In the genomic region with DNA sequence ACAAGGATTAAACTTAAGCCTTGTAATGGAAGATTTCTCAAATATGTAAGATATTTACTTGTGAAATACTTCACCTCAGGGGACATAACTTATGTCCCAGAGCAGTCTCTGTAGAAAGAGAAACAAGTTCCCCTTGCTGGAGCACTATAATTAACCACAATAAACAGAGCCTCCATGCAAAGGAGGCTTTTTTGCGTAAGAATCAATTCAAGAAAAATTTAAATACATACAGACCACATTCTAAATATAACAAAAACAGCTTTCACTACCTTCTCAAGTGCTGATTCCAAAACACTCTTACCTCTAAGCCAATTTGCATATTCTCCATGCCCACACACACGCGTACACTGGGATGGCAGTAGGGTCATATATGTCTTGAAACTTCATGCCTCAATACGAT, we compare ENCODE assay signal across 12 cellular contexts. TPM values are rescaled to one million over a fixed set of nuclear protein-coding genes. Genes with fewer than 3 reads are reported as not detected.
DNase-seq lines count a peak whose midpoint lies in the region; ATAC-seq and TF ChIP-seq lines count a peak whose summit lies in the region.
"Had no signal": no experiment of that assay in that cellular context is flagged by ENCODE, and none has a peak within 500 bp of the region (broad histone marks: within the 10 kb centered on the region; RNA-seq: fewer than 3 reads in every experiment).

No MANE protein-coding gene starts in this region.

- no peaks in the 10 kb centered on the region for H3K27me3 ChIP-seq in IMR-90 (ENCODE audit: control insufficient read depth, insufficient read depth, low read length)
- H3K27me3 ChIP-seq: adrenal gland had no signal

- H3K9me3 ChIP-seq in IMR-90 (ENCODE audit: control insufficient read depth, insufficient read depth, low read length), result no peaks in the 10 kb centered on the region
- H3K9me3 ChIP-seq: adrenal gland had no signal

- no peaks in the 10 kb centered on the region for H4K20me1 ChIP-seq in IMR-90 (ENCODE audit: insufficient read depth, low read length)

- no peak overlapping the region for H2AK9ac ChIP-seq in IMR-90 (replicated peaks; ENCODE audit: low read depth, low read length, poor library complexity)

- no peaks in the 10 kb centered on the region for H3K27me3 Mint-ChIP-seq in osteocyte (ENCODE audit: unreplicated experiment)

- H3K18ac ChIP-seq in IMR-90 (ENCODE audit: low read depth, low read length), result no peak overlapping the region

- no peak overlapping the region for H2BK120ac ChIP-seq in IMR-90 (ENCODE audit: low read depth, low read length)

- no peak for TF ChIP-seq POLR2A in IMR-90 (IDR thresholded peaks at IDR 0.05; ENCODE audit: low read depth, low read length)

- peaks cover 4% of the 10 kb centered on the region; the same call in 1 of the 2 replicates for H3K36me3 ChIP-seq in IMR-90 (ENCODE audit: control insufficient read depth, insufficient read depth, low read length)
- H3K36me3 ChIP-seq: adrenal gland had no signal

- no peak overlapping the region for H2BK15ac ChIP-seq in IMR-90 (ENCODE audit: low read depth, low read length)

- no peak overlapping the region for H2BK20ac ChIP-seq in IMR-90 (ENCODE audit: low read depth, low read length)

- no peak overlapping the region for H3K23ac ChIP-seq in IMR-90 (ENCODE audit: low read depth, low read length)

- no peak for DNase-seq in IMR-90
- DNase-seq in osteocyte (ENCODE audit: extremely low spot score, unreplicated experiment), result no peak
- no peak for DNase-seq in activated effector memory CD4-positive, alpha-beta T cell treated with anti-CD3 and anti-CD28 coated beads, Interleukin-2, amount 50 U/mL, for 16 hours
- DNase-seq in NCI-H524 (lab: John Stamatoyannopoulos, UW), result no peak
- DNase-seq in activated naive CD4-positive, alpha-beta T cell treated with Interleukin-2 at 50 U/mL for 16 hours, result no peak
- DNase-seq in activated naive CD4-positive, alpha-beta T cell treated with anti-CD3 and anti-CD28 coated beads, Interleukin-2, amount 50 U/mL, for 72 hours (ENCODE audit: low spot score in 2 of 2), result no peak
- DNase-seq: adrenal gland, NCI-H146, T1000 had no signal

- ATAC-seq in GM18907 (IDR thresholded peaks at IDR 0.05; ENCODE audit: unreplicated experiment), result peak; percentile 83
- peak; percentile 92 for ATAC-seq in HG02623 (IDR thresholded peaks at IDR 0.05; ENCODE audit: unreplicated experiment)
- ATAC-seq in IMR-90 (ENCODE audit: low read depth), result peak; percentile 60
- no peak for ATAC-seq in activated naive CD4-positive, alpha-beta T cell treated with anti-CD3 and anti-CD28 coated beads, Interleukin-2, amount 50 U/mL, for 72 hours

- CTCF ChIA-PET in IMR-90 (lab: Yijun Ruan, JAX), result no interaction called here

- no CpG with 5 or more reads among the region's 4 CpGs for WGBS in IMR-90 (ENCODE audit: extremely low coverage in 2 of 2, insufficient read length in 1 of 2), 2 experiments

- H3K9me1 ChIP-seq in IMR-90 (ENCODE audit: insufficient read depth, low read length), result no peaks in the 10 kb centered on the region

- no peaks in the 10 kb centered on the region for H3K4me1 ChIP-seq in IMR-90 (ENCODE audit: control insufficient read depth, insufficient read depth, low read length)
- H3K4me1 ChIP-seq: adrenal gland, parathyroid adenoma had no signal

- POLR2A ChIA-PET in IMR-90 (lab: Charles Lee; ENCODE audit: unreplicated experiment), result no interaction called here

- no peak overlapping the region for H2AFZ ChIP-seq in IMR-90 (replicated peaks; ENCODE audit: low read length, poor library complexity)
- H2AFZ ChIP-seq: parathyroid adenoma had no signal

- H3K9me3 Mint-ChIP-seq in osteocyte (ENCODE audit: unreplicated experiment), result peaks cover 9% of the 10 kb centered on the region
- H3K9me3 Mint-ChIP-seq in activated naive CD4-positive, alpha-beta T cell treated with anti-CD3 and anti-CD28 coated beads, Interleukin-2, amount 50 U/mL, for 72 hours, result peaks cover 0 to 10% of the 10 kb centered on the region in 2 donors

- no peak overlapping the region for H3K9ac ChIP-seq in IMR-90 (ENCODE audit: low read depth, low read length)
- H3K9ac ChIP-seq: parathyroid adenoma had no signal

- no peak overlapping the region for H3K4ac ChIP-seq in IMR-90 (ENCODE audit: low read depth, low read length)

- H4K5ac ChIP-seq in IMR-90 (ENCODE audit: low read depth, low read length), result no peak overlapping the region

- TF ChIP-seq CTCF in IMR-90 (conservative IDR thresholded peaks at IDR 0.05; ENCODE audit: low read depth, low read length) (no peak), osteocyte (IDR thresholded peaks at IDR 0.05) (no peak)

- H2BK5ac ChIP-seq in IMR-90 (ENCODE audit: low read depth, low read length, poor library complexity, severe bottlenecking), result peak overlapping the region; percentile 53

- H3K56ac ChIP-seq in IMR-90 (ENCODE audit: extremely low read depth, insufficient read depth, low read length), result no peak overlapping the region

- BruUV-seq in IMR-90 (replicated peaks; lab: Mats Ljungman, UMichigan), result no TSS peak

- H3K27ac ChIP-seq in IMR-90 (ENCODE audit: insufficient read depth, low read length), result no peak overlapping the region
- H3K27ac ChIP-seq: adrenal gland, parathyroid adenoma had no signal

- peaks cover 14% of the 10 kb centered on the region for H3K4me1 Mint-ChIP-seq in osteocyte (ENCODE audit: unreplicated experiment)

- H3K4me2 ChIP-seq in IMR-90 (ENCODE audit: low read depth, low read length), result no peak overlapping the region

- dilution Hi-C loops in IMR-90 (cut with HindIII; ENCODE audit: low sequenced_read_pairs, unreplicated experiment), result no loop called here

- H3K4me3 Mint-ChIP-seq in osteocyte (ENCODE audit: unreplicated experiment), result no peak overlapping the region

- no peak for TF ChIP-seq RAD21 in IMR-90 (IDR thresholded peaks at IDR 0.05; ENCODE audit: low read length)

- H3K14ac ChIP-seq in IMR-90 (replicated peaks; ENCODE audit: low read depth, low read length), result no peak overlapping the region

- H3K79me1 ChIP-seq in IMR-90 (ENCODE audit: low read depth in 1 of 2, low read length in 2 of 2), result peaks cover 0 to under 1% of the 10 kb centered on the region in 2 experiments; a peak in 1 of 4 replicates

- no peak overlapping the region for H2AK5ac ChIP-seq in IMR-90 (ENCODE audit: low read depth, low read length)

- H3K4me3 ChIP-seq in IMR-90 (ENCODE audit: insufficient read depth, low read depth, low read length), result no peak overlapping the region
- H3K4me3 ChIP-seq: adrenal gland had no signal

- in situ Hi-C loops in IMR-90 (cut with MboI; ENCODE audit: low sequenced_read_pairs), result no loop called here

- H4K8ac ChIP-seq in IMR-90 (ENCODE audit: low read depth in 2 of 2, low read length in 2 of 2), result no peak overlapping the region

- no peak overlapping the region for H4K91ac ChIP-seq in IMR-90 (ENCODE audit: insufficient read depth, low read depth, low read length)

- intact Hi-C loops in IMR-90 (cut with micrococcal nuclease), result no loop called here

- H3K36me3 Mint-ChIP-seq in osteocyte (ENCODE audit: unreplicated experiment), result peaks cover 13% of the 10 kb centered on the region
- H3K36me3 Mint-ChIP-seq in activated naive CD4-positive, alpha-beta T cell treated with anti-CD3 and anti-CD28 coated beads, Interleukin-2, amount 50 U/mL, for 72 hours, result peaks cover 0 to 6% of the 10 kb centered on the region in 2 donors

- H3K27ac Mint-ChIP-seq in osteocyte (ENCODE audit: unreplicated experiment), result peak overlapping the region; percentile 80
- H3K27ac Mint-ChIP-seq in activated naive CD4-positive, alpha-beta T cell treated with anti-CD3 and anti-CD28 coated beads, Interleukin-2, amount 50 U/mL, for 72 hours, result no peak overlapping the region

TF ChIP-seq in IMR-90, 13 proteins besides CTCF, POLR2A, EP300 and RAD21 (continues in another document):
- TF ChIP-seq MXI1 (IDR thresholded peaks at IDR 0.05; ENCODE audit: borderline replicate concordance, low read depth, low read length) (no peak), FOS (IDR thresholded peaks at IDR 0.05; ENCODE audit: low read depth, low read length) (no peak), MAFK (IDR thresholded peaks at IDR 0.05; ENCODE audit: low read depth, low read length) (no peak), BHLHE40 (IDR thresholded peaks at IDR 0.05; ENCODE audit: low read depth, low read length) (no peak), RFX5 (IDR thresholded peaks at IDR 0.05; ENCODE audit: low read depth, low read length) (no peak), CHD1 (IDR thresholded peaks at IDR 0.05; ENCODE audit: low read depth, low read length) (no peak), ELK1 (IDR thresholded peaks at IDR 0.05; ENCODE audit: borderline replicate concordance, low read depth, low read length) (no peak)

RNA-seq across cellular contexts. Expression of gene CCNB1, which starts 30.7 kb away (rescaled TPM):
- 160 and 203 TPM in 2 replicates for total RNA-seq in IMR-90 (2012; rRNA removed)
- polyA plus RNA-seq in IMR-90 (2012; rRNA removed), result 77.0 and 83.3 TPM in 2 replicates
- 22.8 and 47.1 TPM in 2 replicates for polyA plus RNA-seq in IMR-90 (2012; cell fraction: cytosol; rRNA removed)
- 12.3 and 33.0 TPM in 2 replicates for polyA plus RNA-seq in IMR-90 (2012; cell fraction: nucleus; rRNA removed; ENCODE audit: low replicate concordance)
- 38.5 and 39.3 TPM in 2 replicates for total RNA-seq in osteocyte
- 100 to 1,000 TPM; 220 to 262 TPM for total RNA-seq in activated naive CD4-positive, alpha-beta T cell treated with anti-CD3 and anti-CD28 coated beads, Interleukin-2, amount 50 U/mL, for 72 hours

RNA-seq across cellular contexts. Expression of gene SLC30A5, which starts 42.5 kb away (rescaled TPM):
- total RNA-seq in IMR-90 (2012; rRNA removed) (34.8 and 63.3 TPM in 2 replicates), osteocyte (57.6 and 76.4 TPM in 2 replicates)
- polyA plus RNA-seq in IMR-90 (2012; rRNA removed), result 15.6 and 21.2 TPM in 2 replicates
- polyA plus RNA-seq in IMR-90 (2012; cell fraction: cytosol; rRNA removed), result 8.2 and 8.3 TPM in 2 replicates
- polyA plus RNA-seq in IMR-90 (2012; cell fraction: nucleus; rRNA removed; ENCODE audit: low replicate concordance), result 9.8 and 38.2 TPM in 2 replicates
- total RNA-seq in activated naive CD4-positive, alpha-beta T cell treated with anti-CD3 and anti-CD28 coated beads, Interleukin-2, amount 50 U/mL, for 72 hours, result 10 to 100 TPM; 25.5 to 35.2 TPM

RNA-seq across cellular contexts. Expression of gene CENPH, which starts 53.1 kb away (rescaled TPM):
- 3.8 and 10.8 TPM in 2 replicates for total RNA-seq in IMR-90 (2012; rRNA removed)
- polyA plus RNA-seq in IMR-90 (2012; rRNA removed), result 6.6 and 7.8 TPM in 2 replicates
- 1.4 and 7.8 TPM in 2 replicates for polyA plus RNA-seq in IMR-90 (2012; cell fraction: cytosol; rRNA removed)
- 0.47 and 1.1 TPM in 2 replicates for polyA plus RNA-seq in IMR-90 (2012; cell fraction: nucleus; rRNA removed; ENCODE audit: low replicate concordance)
- total RNA-seq in osteocyte, result 5.3 and 7.7 TPM in 2 replicates
- 10 to 100 TPM; 71.3 to 80.4 TPM for total RNA-seq in activated naive CD4-positive, alpha-beta T cell treated with anti-CD3 and anti-CD28 coated beads, Interleukin-2, amount 50 U/mL, for 72 hours

Comparison
In these comparisons a context has a peak if more than half of its experiments do, and no peak if none do; other contexts are left out.
1. ATAC-seq: peak in GM18907 (single experiment), HG02623 (single experiment) and IMR-90 (single experiment); none in activated naive CD4-positive, alpha-beta T cell treated with anti-CD3 and anti-CD28 coated beads, Interleukin-2, amount 50 U/mL, for 72 hours (0 of 2).